18 cellular contexts compared by ENCODE assay signal in genomic region chr12:132950844-132951535, GRCh38.
"Had no signal": no experiment of that assay in that cellular context is flagged by ENCODE, and none has a peak within 500 bp of the region (broad histone marks: within the 10 kb centered on the region; RNA-seq: fewer than 3 reads in every experiment).

No MANE protein-coding gene starts in this region.

- H3K27me3 Mint-ChIP-seq: natural killer cell treated with Interleukin-12 subunit alpha and Interleukin-12 subunit beta and Interleukin-15 and Interleukin-18, amount 100 ng/mL, for 72 hours; stimulated activated memory B cell treated with anti-CD40 and anti-IgM and Interleukin-4, amounts not matched to agents 10 μg/mL and 1 μg/mL and 100 μg/mL, for 72 hours; T-helper 17 cell had no signal

- DNase-seq: activated CD4-positive, alpha-beta T cell treated with anti-CD3 and anti-CD28 coated beads for 1 hour; activated CD8-positive, alpha-beta memory T cell treated with anti-CD3 and anti-CD28 coated beads for 24 hours; activated CD8-positive, alpha-beta memory T cell treated with anti-CD3 and anti-CD28 coated beads, Interleukin-2, amount 50 U/mL, for 48 hours; activated gamma-delta T cell treated with Interleukin-2 at 50 U/mL for 16 hours; gastrocnemius medialis; head of caudate nucleus; kidney glomerular epithelial cell; left ventricle myocardium superior; sigmoid colon; stimulated activated CD4-positive, alpha-beta T cell treated with anti-CD3 and anti-CD28 coated beads, Interleukin-4, amount 100 ng/mL, for 4 hours; T-helper 17 cell had no signal

- H3K36me3 ChIP-seq: cardiac muscle cell, neutrophil had no signal

- H3K27me3 ChIP-seq: cardiac muscle cell, gastrocnemius medialis, neutrophil, sigmoid colon had no signal

- ATAC-seq: activated naive CD4-positive, alpha-beta T cell treated with anti-CD3 and anti-CD28 coated beads, Interleukin-2, amount 50 U/mL, for 72 hours; gastrocnemius medialis; left ventricle myocardium superior; natural killer cell treated with Interleukin-12 subunit alpha and Interleukin-12 subunit beta and Interleukin-15 and Interleukin-18, amount 100 ng/mL, for 72 hours; stimulated activated memory B cell treated with anti-CD40 and anti-IgM and Interleukin-4, amounts not matched to agents 10 μg/mL and 1 μg/mL and 100 μg/mL, for 72 hours; T-helper 17 cell had no signal

- H3K27ac ChIP-seq: cardiac muscle cell, gastrocnemius medialis, neutrophil, parathyroid adenoma, sigmoid colon, VCaP had no signal

- H3K27ac Mint-ChIP-seq: activated naive CD4-positive, alpha-beta T cell treated with anti-CD3 and anti-CD28 coated beads, Interleukin-2, amount 50 U/mL, for 72 hours; natural killer cell treated with Interleukin-12 subunit alpha and Interleukin-12 subunit beta and Interleukin-15 and Interleukin-18, amount 100 ng/mL, for 72 hours; stimulated activated memory B cell treated with anti-CD40 and anti-IgM and Interleukin-4, amounts not matched to agents 10 μg/mL and 1 μg/mL and 100 μg/mL, for 72 hours; T-helper 17 cell had no signal

- H3K4me1 ChIP-seq: parathyroid adenoma had no signal

- H3K9ac ChIP-seq: parathyroid adenoma had no signal

- H2AFZ ChIP-seq: parathyroid adenoma had no signal

- H3K4me3 Mint-ChIP-seq: natural killer cell treated with Interleukin-12 subunit alpha and Interleukin-12 subunit beta and Interleukin-15 and Interleukin-18, amount 100 ng/mL, for 72 hours; stimulated activated memory B cell treated with anti-CD40 and anti-IgM and Interleukin-4, amounts not matched to agents 10 μg/mL and 1 μg/mL and 100 μg/mL, for 72 hours; T-helper 17 cell had no signal

- H3K4me3 ChIP-seq: cardiac muscle cell, gastrocnemius medialis, sigmoid colon had no signal
